Comparison of ENCODE assay signal across 1 cellular context in the genomic region with DNA sequence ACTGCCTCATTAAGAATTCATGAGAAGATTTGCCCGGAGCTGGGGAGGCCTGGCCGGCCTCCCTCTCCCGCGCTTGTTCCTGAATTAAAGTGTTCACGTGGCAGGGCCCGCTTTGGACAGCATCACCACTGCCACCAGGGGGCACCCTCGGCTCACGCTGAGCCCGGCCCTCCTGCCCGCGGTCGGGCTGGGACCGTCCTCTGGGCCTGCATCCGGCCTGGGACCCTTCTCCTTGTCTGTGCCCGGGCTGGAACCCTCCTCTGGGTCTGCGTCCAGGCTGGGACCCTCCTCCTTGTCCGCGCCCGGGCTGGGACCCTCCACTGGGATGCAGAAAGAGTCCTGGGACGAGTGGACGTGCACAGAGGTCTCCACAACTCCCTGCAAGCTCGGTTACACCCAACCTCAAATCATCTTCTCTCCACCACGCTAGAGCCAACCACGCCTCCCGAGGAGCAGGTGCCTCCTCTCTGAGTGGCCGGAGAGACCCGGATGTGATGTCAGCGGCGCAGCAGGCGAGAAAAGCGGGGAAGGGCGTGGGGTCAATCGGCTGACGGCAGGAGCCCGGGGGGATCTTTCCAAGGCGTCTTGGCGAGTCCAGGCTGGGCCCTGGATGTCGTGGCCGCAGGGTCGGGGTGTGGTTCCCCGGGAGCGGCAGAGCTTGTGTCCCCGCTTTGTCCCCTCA.
TF ChIP-seq lines count a peak whose summit lies in the region.

No MANE protein-coding gene starts in this region.

TF ChIP-seq in HepG2, 621 proteins besides CTCF, POLR2A, EP300 and RAD21 (continued from another document):
- TF ChIP-seq MTA1 (CRISPR knock-in tag; IDR thresholded peaks at IDR 0.05; ENCODE audit: borderline replicate concordance) (peak; percentile 27; the same call in 1 of the 2 replicates), MTF1 (CRISPR knock-in tag; IDR thresholded peaks at IDR 0.05) (no peak), ZKSCAN8 (CRISPR knock-in tag; IDR thresholded peaks at IDR 0.05; ENCODE audit: borderline replicate concordance) (no peak), SMARCC2 (IDR thresholded peaks at IDR 0.05) (no peak), TOPORS (CRISPR knock-in tag; IDR thresholded peaks at IDR 0.05) (no peak), ISX (CRISPR knock-in tag; conservative IDR thresholded peaks at IDR 0.05) (no peak), HDAC1 (CRISPR knock-in tag; IDR thresholded peaks at IDR 0.05) (no peak), RBAK (CRISPR knock-in tag; IDR thresholded peaks at IDR 0.05) (no peak), ATAD3A (CRISPR knock-in tag; IDR thresholded peaks at IDR 0.05) (no peak), XRCC5 (optimal IDR thresholded peaks at IDR 0.05; ENCODE audit: low read length) (peak; percentile 64), EHMT2 (IDR thresholded peaks at IDR 0.05; ENCODE audit: borderline replicate concordance, low read depth, low read length) (no peak), MEIS1 (CRISPR knock-in tag; IDR thresholded peaks at IDR 0.05; ENCODE audit: borderline replicate concordance) (0 out of 2 replicates have a peak, but pooled peaks have one; percentile 67), ZNF788 (CRISPR knock-in tag; IDR thresholded peaks at IDR 0.05; ENCODE audit: borderline replicate concordance) (no peak)
- TF ChIP-seq, protein P1, sequence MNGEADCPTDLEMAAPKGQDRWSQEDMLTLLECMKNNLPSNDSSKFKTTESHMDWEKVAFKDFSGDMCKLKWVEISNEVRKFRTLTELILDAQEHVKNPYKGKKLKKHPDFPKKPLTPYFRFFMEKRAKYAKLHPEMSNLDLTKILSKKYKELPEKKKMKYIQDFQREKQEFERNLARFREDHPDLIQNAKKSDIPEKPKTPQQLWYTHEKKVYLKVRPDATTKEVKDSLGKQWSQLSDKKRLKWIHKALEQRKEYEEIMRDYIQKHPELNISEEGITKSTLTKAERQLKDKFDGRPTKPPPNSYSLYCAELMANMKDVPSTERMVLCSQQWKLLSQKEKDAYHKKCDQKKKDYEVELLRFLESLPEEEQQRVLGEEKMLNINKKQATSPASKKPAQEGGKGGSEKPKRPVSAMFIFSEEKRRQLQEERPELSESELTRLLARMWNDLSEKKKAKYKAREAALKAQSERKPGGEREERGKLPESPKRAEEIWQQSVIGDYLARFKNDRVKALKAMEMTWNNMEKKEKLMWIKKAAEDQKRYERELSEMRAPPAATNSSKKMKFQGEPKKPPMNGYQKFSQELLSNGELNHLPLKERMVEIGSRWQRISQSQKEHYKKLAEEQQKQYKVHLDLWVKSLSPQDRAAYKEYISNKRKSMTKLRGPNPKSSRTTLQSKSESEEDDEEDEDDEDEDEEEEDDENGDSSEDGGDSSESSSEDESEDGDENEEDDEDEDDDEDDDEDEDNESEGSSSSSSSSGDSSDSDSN (CRISPR knock-in tag; IDR thresholded peaks at IDR 0.05) = peak; percentile 45; the same call in 1 of the 2 replicates
- TF ChIP-seq, protein P2, sequence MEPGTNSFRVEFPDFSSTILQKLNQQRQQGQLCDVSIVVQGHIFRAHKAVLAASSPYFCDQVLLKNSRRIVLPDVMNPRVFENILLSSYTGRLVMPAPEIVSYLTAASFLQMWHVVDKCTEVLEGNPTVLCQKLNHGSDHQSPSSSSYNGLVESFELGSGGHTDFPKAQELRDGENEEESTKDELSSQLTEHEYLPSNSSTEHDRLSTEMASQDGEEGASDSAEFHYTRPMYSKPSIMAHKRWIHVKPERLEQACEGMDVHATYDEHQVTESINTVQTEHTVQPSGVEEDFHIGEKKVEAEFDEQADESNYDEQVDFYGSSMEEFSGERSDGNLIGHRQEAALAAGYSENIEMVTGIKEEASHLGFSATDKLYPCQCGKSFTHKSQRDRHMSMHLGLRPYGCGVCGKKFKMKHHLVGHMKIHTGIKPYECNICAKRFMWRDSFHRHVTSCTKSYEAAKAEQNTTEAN (CRISPR knock-in tag; conservative IDR thresholded peaks at IDR 0.05) = no peak
- TF ChIP-seq, protein P3, sequence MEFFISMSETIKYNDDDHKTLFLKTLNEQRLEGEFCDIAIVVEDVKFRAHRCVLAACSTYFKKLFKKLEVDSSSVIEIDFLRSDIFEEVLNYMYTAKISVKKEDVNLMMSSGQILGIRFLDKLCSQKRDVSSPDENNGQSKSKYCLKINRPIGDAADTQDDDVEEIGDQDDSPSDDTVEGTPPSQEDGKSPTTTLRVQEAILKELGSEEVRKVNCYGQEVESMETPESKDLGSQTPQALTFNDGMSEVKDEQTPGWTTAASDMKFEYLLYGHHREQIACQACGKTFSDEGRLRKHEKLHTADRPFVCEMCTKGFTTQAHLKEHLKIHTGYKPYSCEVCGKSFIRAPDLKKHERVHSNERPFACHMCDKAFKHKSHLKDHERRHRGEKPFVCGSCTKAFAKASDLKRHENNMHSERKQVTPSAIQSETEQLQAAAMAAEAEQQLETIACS (CRISPR knock-in tag; IDR thresholded peaks at IDR 0.05) = no peak
